1 cellular context compared by ENCODE assay signal in the genomic region with DNA sequence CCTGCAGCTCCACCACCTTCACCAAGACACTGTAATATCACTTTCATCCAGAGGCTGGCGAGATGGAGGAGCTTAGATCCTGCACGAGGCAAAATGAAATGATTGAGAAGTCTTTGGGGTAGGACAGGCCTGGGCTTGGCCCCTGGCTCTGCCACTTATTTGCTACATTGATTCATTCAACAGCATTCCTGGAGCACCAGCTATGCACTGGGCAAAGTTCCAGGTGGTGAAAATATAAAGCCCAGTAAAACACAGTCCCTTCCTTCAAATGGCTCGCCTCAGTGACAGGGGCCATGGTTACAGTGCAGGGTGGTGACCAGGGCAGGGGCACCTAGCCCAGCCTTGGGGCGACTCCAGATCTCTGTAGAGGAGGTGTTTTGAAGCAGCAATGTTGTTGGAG.
TF ChIP-seq lines count a peak whose summit lies in the region.

No MANE protein-coding gene starts in this region.

TF ChIP-seq in A549, 52 proteins besides CTCF, POLR2A, EP300 and RAD21 (continued from another document):
- no peak for TF ChIP-seq RCOR1 (IDR thresholded peaks at IDR 0.05; ENCODE audit: low read depth, low read length)
- TF ChIP-seq HOXB13 (CRISPR knock-in tag; IDR thresholded peaks at IDR 0.05; ENCODE audit: low read depth): no peak
